13 cellular contexts compared by ENCODE assay signal in the genomic region with DNA sequence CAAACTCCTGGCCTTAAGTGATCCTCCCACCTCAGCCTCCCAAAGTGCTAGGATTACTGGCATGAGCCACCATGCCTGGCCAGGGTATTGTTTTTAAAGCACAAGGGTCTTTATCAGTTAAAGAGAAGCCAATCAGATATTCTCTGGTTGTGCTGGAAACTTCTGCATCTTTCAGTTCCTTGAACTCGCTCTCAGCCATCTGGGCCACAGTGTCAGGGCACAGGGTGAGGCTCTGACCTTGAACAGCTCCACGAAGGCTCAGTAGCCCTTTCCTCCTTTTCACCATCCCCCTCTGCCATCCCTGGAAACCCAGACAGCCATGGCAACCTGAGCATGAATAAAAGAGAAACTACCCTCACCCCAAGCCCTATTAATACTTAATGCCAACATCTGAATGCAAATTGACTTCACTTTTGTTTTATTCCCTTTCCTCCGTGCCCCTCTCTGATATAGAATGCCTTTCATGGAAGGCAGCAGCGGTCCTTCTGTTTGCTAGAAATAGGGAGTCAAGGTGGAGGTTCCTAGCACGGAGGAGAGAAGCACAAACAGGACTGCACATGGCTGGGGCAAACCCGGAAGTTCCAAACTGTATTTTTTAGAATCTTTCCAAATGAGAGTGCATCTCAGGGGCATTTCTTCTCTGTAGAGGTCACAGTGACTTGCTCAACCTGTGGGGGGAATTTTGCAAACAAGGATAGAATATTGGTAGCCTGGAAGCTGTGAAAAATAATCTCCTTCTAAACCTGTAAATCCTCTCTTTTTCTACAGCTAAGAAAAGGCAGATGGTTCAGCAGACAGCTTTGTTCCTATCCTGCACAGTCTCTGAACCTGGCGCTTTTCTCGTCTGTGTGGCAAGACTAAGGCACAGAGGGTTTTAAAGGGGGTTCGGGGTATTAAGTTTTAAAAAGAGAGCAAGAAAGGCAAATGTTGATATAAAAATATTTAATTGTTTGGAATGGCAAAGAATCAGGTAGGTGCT.
A peak's percentile ranks its signal among the peaks of the same experiment; 100 is the strongest.
DNase-seq lines count a peak whose midpoint lies in the region; ATAC-seq and TF ChIP-seq lines count a peak whose summit lies in the region.
"Had no signal": no experiment of that assay in that cellular context is flagged by ENCODE, and none has a peak within 500 bp of the region (broad histone marks: within the 10 kb centered on the region; RNA-seq: fewer than 3 reads in every experiment).

No MANE protein-coding gene starts in this region.

- peak overlapping the region; percentile 16 for H3K27ac Mint-ChIP-seq in glutamatergic neuron (ENCODE audit: unreplicated experiment)
- H3K27ac Mint-ChIP-seq: activated T-helper 1 cell treated with anti-CD3 and anti-CD28 coated beads, Interleukin-12 subunit alpha, Interleukin-12 subunit beta, Interleukin-2, Interleukin-4 antibody, amounts not matched to agents 30 ng/mL and 10 ng/mL and 1 ng/mL, durations not matched to agents 14 hours and 24 hours and 36 hours had no signal

- intact Hi-C loops in left ventricle myocardium superior (cut with micrococcal nuclease): no loop called here
- intact Hi-C loops in tibial artery (cut with DNase I; ENCODE audit: low total_unique reads): no loop called here

- peaks cover 5% of the 10 kb centered on the region for H3K27me3 Mint-ChIP-seq in glutamatergic neuron (ENCODE audit: unreplicated experiment)

- peak overlapping the region; percentile 44 for H3K27ac ChIP-seq in cardiac muscle cell
- no peak overlapping the region for H3K27ac ChIP-seq in tibial artery

- H3K27me3 ChIP-seq in cardiac muscle cell (no peaks in the 10 kb centered on the region), tibial artery (peaks cover 0 to 10% of the 10 kb centered on the region in 2 donors)

- H3K4me1 Mint-ChIP-seq in glutamatergic neuron (ENCODE audit: low read depth, unreplicated experiment): peaks cover 10% of the 10 kb centered on the region

- H3K4me1 ChIP-seq in cardiac muscle cell (ENCODE audit: low read depth): peaks cover 26% of the 10 kb centered on the region
- H3K4me1 ChIP-seq in tibial artery: no peaks in the 10 kb centered on the region

- no peak overlapping the region for H3K4me3 ChIP-seq in cardiac muscle cell
- no peak overlapping the region for H3K4me3 ChIP-seq in tibial artery
- H3K4me3 ChIP-seq: skin epidermis had no signal

- no peak for TF ChIP-seq CTCF in cardiac muscle cell (IDR thresholded peaks at IDR 0.05; ENCODE audit: low read depth, low read length)
- TF ChIP-seq CTCF in glutamatergic neuron (IDR thresholded peaks at IDR 0.05; ENCODE audit: partially characterized antibody, unreplicated experiment): no peak
- TF ChIP-seq CTCF in tibial artery (IDR thresholded peaks at IDR 0.05): no peak

- no peaks in the 10 kb centered on the region for H3K9me3 ChIP-seq in cardiac muscle cell (ENCODE audit: low read depth)
- no peaks in the 10 kb centered on the region for H3K9me3 ChIP-seq in tibial artery

- no peak overlapping the region for H3K4me3 Mint-ChIP-seq in glutamatergic neuron (ENCODE audit: unreplicated experiment)
- H3K4me3 Mint-ChIP-seq: activated T-helper 1 cell treated with anti-CD3 and anti-CD28 coated beads, Interleukin-12 subunit alpha, Interleukin-12 subunit beta, Interleukin-2, Interleukin-4 antibody, amounts not matched to agents 30 ng/mL and 10 ng/mL and 1 ng/mL, durations not matched to agents 14 hours and 24 hours and 36 hours had no signal

- H3K36me3 ChIP-seq in cardiac muscle cell: no peaks in the 10 kb centered on the region
- H3K36me3 ChIP-seq in tibial artery: no peaks in the 10 kb centered on the region

- H3K9me3 Mint-ChIP-seq in glutamatergic neuron (ENCODE audit: unreplicated experiment): peaks cover 4% of the 10 kb centered on the region
- H3K9me3 Mint-ChIP-seq: activated T-helper 1 cell treated with anti-CD3 and anti-CD28 coated beads, Interleukin-12 subunit alpha, Interleukin-12 subunit beta, Interleukin-2, Interleukin-4 antibody, amounts not matched to agents 30 ng/mL and 10 ng/mL and 1 ng/mL, durations not matched to agents 14 hours and 24 hours and 36 hours had no signal

- DNase-seq in cardiac muscle cell (ENCODE audit: low read depth in 1 of 2, low spot score in 1 of 2): no peak
- no peak for DNase-seq in left ventricle myocardium superior
- peak; percentile 76 for DNase-seq in NCI-H2029 treated with DMSO at 0.1 percent for 48 hours (lab: John Stamatoyannopoulos, UW)
- no peak for DNase-seq in glutamatergic neuron
- DNase-seq in tibial artery: no peak
- DNase-seq: GOT3, NCI-H446 treated with DMSO at 0.1 percent for 48 hours, T1000 had no signal

- no peak for ATAC-seq in left ventricle myocardium superior
- ATAC-seq in HG03280 (IDR thresholded peaks at IDR 0.05; ENCODE audit: unreplicated experiment): no peak
- no peak for ATAC-seq in HG03135 (IDR thresholded peaks at IDR 0.05; ENCODE audit: unreplicated experiment)
- no peak for ATAC-seq in HG03521 (IDR thresholded peaks at IDR 0.05; ENCODE audit: unreplicated experiment)

- peaks cover 5% of the 10 kb centered on the region for H3K36me3 Mint-ChIP-seq in glutamatergic neuron (ENCODE audit: unreplicated experiment)
